Comparison of ENCODE assay signal across 31 cellular contexts in genomic region chr9:89695441-89695891, GRCh38.
A peak's percentile ranks its signal among the peaks of the same experiment; 100 is the strongest.
DNase-seq lines count a peak whose midpoint lies in the region; ATAC-seq, FAIRE-seq and TF ChIP-seq lines count a peak whose summit lies in the region.
"Had no signal": no experiment of that assay in that cellular context is flagged by ENCODE, and none has a peak within 500 bp of the region (broad histone marks: within the 10 kb centered on the region; RNA-seq: fewer than 3 reads in every experiment).

No MANE protein-coding gene starts in this region.

- no peaks in the 10 kb centered on the region for H3K9me3 Mint-ChIP-seq in type B pancreatic cell
- H3K9me3 Mint-ChIP-seq: activated CD4-positive, alpha-beta T cell treated with anti-CD3 and anti-CD28 coated beads, Interleukin-2, amount 10 ng/mL, durations not matched to agents 24 days and 14 days; CD8-positive, alpha-beta memory T cell had no signal

- H3K79me2 ChIP-seq in GM12878 (ENCODE audit: control insufficient read depth, insufficient read depth, low read length), result no peaks in the 10 kb centered on the region
- H3K79me2 ChIP-seq: hepatocyte had no signal

- peak overlapping the region; percentile 27 for H3K27ac Mint-ChIP-seq in type B pancreatic cell
- H3K27ac Mint-ChIP-seq: activated naive CD4-positive, alpha-beta T cell treated with anti-CD3 and anti-CD28 coated beads, Interleukin-2, amount 50 U/mL, for 72 hours; CD8-positive, alpha-beta memory T cell had no signal

- FAIRE-seq in GM12878 (lab: Jason Lieb, UNC), result no peak
- FAIRE-seq: keratinocyte had no signal

- H3K4me2 ChIP-seq in GM12878 (ENCODE audit: control insufficient read depth, insufficient read depth), result no peak overlapping the region
- H3K4me2 ChIP-seq: hepatocyte had no signal

- H3K27ac ChIP-seq in GM12878 (ENCODE audit: control insufficient read depth, insufficient read depth), result no peak overlapping the region
- H3K27ac ChIP-seq: breast epithelium, dorsolateral prefrontal cortex, hepatocyte, prostate gland, sigmoid colon, tibial nerve had no signal

- no peak overlapping the region for H3K4me3 Mint-ChIP-seq in type B pancreatic cell
- H3K4me3 Mint-ChIP-seq: activated CD4-positive, alpha-beta T cell treated with anti-CD3 and anti-CD28 coated beads, Interleukin-2, amount 10 ng/mL, durations not matched to agents 24 days and 14 days; CD8-positive, alpha-beta memory T cell had no signal

- H3K36me3 ChIP-seq in HAP-1 (replicated peaks), result no peaks in the 10 kb centered on the region
- no peaks in the 10 kb centered on the region for H3K36me3 ChIP-seq in GM12878 (ENCODE audit: control insufficient read depth in 2 of 2, insufficient read depth in 2 of 2, low read length in 1 of 2)
- H3K36me3 ChIP-seq: breast epithelium, prostate gland, sigmoid colon, tibial nerve had no signal

- H3K27me3 Mint-ChIP-seq in type B pancreatic cell, result peaks cover 5% of the 10 kb centered on the region
- H3K27me3 Mint-ChIP-seq: activated CD4-positive, alpha-beta T cell treated with anti-CD3 and anti-CD28 coated beads, Interleukin-2, amount 10 ng/mL, durations not matched to agents 24 days and 14 days had no signal

- CTCF ChIA-PET in GM12878 (lab: Yijun Ruan, JAX), result no interaction called here

- DNase-seq in HAP-1 (ENCODE audit: low spot score in 2 of 2) (peak; percentile 50 to 60), GM12878 (ENCODE audit: low read depth, low spot score) (no peak), iPS-NIHi11 (ENCODE audit: low spot score) (peak; percentile 70), type B pancreatic cell (ENCODE audit: extremely low spot score, unreplicated experiment) (no peak), sciatic nerve (ENCODE audit: low spot score) (no peak), SW 1271 (lab: John Stamatoyannopoulos, UW) (no peak), NCI-H1930 (lab: John Stamatoyannopoulos, UW) (no peak)
- DNase-seq: activated CD4-positive, alpha-beta T cell treated with anti-CD3 and anti-CD28 coated beads, Interleukin-2, amount 10 ng/mL, durations not matched to agents 24 days and 14 days; activated effector memory CD4-positive, alpha-beta T cell treated with Interleukin-2 at 50 U/mL for 16 hours; amygdala; CD8-positive, alpha-beta memory T cell; DMS153; dorsolateral prefrontal cortex; foreskin melanocyte; KG1; left ventricle myocardium superior; NCI-H1092 treated with DMSO at 0.1 percent for 48 hours; NCI-H187; NCI-H2171; NCI-H510A treated with DMSO at 0.1 percent for 48 hours; Right ventricle myocardium superior; sigmoid colon; stimulated activated CD4-positive, alpha-beta T cell treated with anti-CD3 and anti-CD28 coated beads, Interleukin-12 subunit alpha, Interleukin-12 subunit beta, amount 100 ng/mL, for 4 hours; stimulated activated CD4-positive, alpha-beta T cell treated with anti-CD3 and anti-CD28 coated beads, Interleukin-2, amount 100 ng/mL, for 48 hours; T-helper 9 cell had no signal

- no peak for ATAC-seq in GM12878
- no peak for ATAC-seq in sciatic nerve
- ATAC-seq: activated naive CD4-positive, alpha-beta T cell treated with anti-CD3 and anti-CD28 coated beads, Interleukin-2, amount 50 U/mL, for 72 hours; left ventricle myocardium superior had no signal

- RAD21 ChIA-PET in GM12878 (lab: Charles Lee; ENCODE audit: unreplicated experiment), result no interaction called here

- no peak overlapping the region for H2AFZ ChIP-seq in GM12878 (ENCODE audit: control insufficient read depth, low read depth, low read length)
- H2AFZ ChIP-seq: hepatocyte had no signal

- SMC1A ChIA-PET in GM12878 (lab: Charles Lee; ENCODE audit: uncharacterized antibody, unreplicated experiment), result interaction anchor here (0.7 to 1.9 kb wide), 5 partner anchors 9 to 172 kb away, joined by 3 to 5 read pairs (median 3); no protein-coding TSS in a partner anchor

- H3K9me3 ChIP-seq in HAP-1 (no peaks in the 10 kb centered on the region), GM12878 (replicated peaks; ENCODE audit: control insufficient read depth, insufficient read depth, low read length) (no peaks in the 10 kb centered on the region)
- H3K9me3 ChIP-seq: breast epithelium, prostate gland, sigmoid colon, tibial nerve had no signal

- in situ Hi-C loops in HAP-1 (cut with MboI; ENCODE audit: low sequenced_read_pairs) (no loop called here), GM12878 (cut with MboI) (no loop called here)

- H3K27me3 ChIP-seq in HAP-1 (ENCODE audit: low read depth) (no peaks in the 10 kb centered on the region), GM12878 (replicated peaks in 1 of 2; ENCODE audit: control insufficient read depth in 2 of 2, insufficient read depth in 2 of 2, low read length in 1 of 2) (peaks cover 0 to 4% of the 10 kb centered on the region in 2 experiments; a peak in 2 of 4 replicates)
- H3K27me3 ChIP-seq: breast epithelium, dorsolateral prefrontal cortex, hepatocyte, sigmoid colon, tibial nerve had no signal

- no peaks in the 10 kb centered on the region for H3K36me3 Mint-ChIP-seq in type B pancreatic cell
- H3K36me3 Mint-ChIP-seq: activated naive CD4-positive, alpha-beta T cell treated with anti-CD3 and anti-CD28 coated beads, Interleukin-2, amount 50 U/mL, for 72 hours; CD8-positive, alpha-beta memory T cell had no signal

- H3K4me1 Mint-ChIP-seq in type B pancreatic cell (ENCODE audit: unreplicated experiment), result peaks cover 8% of the 10 kb centered on the region

- no peaks in the 10 kb centered on the region for H4K20me1 ChIP-seq in GM12878 (ENCODE audit: control insufficient read depth, insufficient read depth)

- H3K4me1 ChIP-seq in HAP-1 (peaks cover 20% of the 10 kb centered on the region), GM12878 (ENCODE audit: control insufficient read depth, insufficient read depth, low read length) (peaks cover 13% of the 10 kb centered on the region)
- H3K4me1 ChIP-seq: breast epithelium, prostate gland, sigmoid colon, tibial nerve had no signal

- TF ChIP-seq RAD21 in GM12878 (IDR thresholded peaks at IDR 0.05; ENCODE audit: insufficient read depth, low read depth, low read length), result no peak

- intact Hi-C loops in GM12878 (cut with micrococcal nuclease; ENCODE audit: unreplicated experiment) (no loop called here), sciatic nerve (cut with DNase I) (no loop called here)

- TF ChIP-seq EP300 in GM12878 (IDR thresholded peaks at IDR 0.05; ENCODE audit: borderline replicate concordance in 1 of 2, control insufficient read depth in 1 of 2, low read depth in 2 of 2, low read length in 2 of 2), result no peak

- TF ChIP-seq CTCF in GM12878 (IDR thresholded peaks at IDR 0.05 in 2 of 3, conservative IDR thresholded peaks at IDR 0.05 in 1 of 3; ENCODE audit: control insufficient read depth in 2 of 3, extremely low read depth in 1 of 3, insufficient read depth in 1 of 3, low read depth in 3 of 3, low read length in 3 of 3) (no peak), type B pancreatic cell (conservative IDR thresholded peaks at IDR 0.05) (no peak)

- WGBS in GM12878 (ENCODE audit: insufficient coverage, insufficient replicate concordance, low lambda C conversion rate, missing lambda C conversion rate), result 56% methylated on average over 5 of the region's 5 CpGs

- no TSS peak for BruUV-seq in GM12878 (replicated peaks; lab: Mats Ljungman, UMichigan)

- H3K9ac ChIP-seq in GM12878 (ENCODE audit: control insufficient read depth, insufficient read depth, low read length), result no peak overlapping the region

- POLR2A ChIA-PET in GM12878 (lab: Charles Lee), result no interaction called here

- H3K4me3 ChIP-seq in HAP-1, result no peak overlapping the region
- H3K4me3 ChIP-seq in GM12878, result no peak overlapping the region
- H3K4me3 ChIP-seq: breast epithelium, dorsolateral prefrontal cortex, hepatocyte, prostate gland, sigmoid colon, tibial nerve had no signal

- TF ChIP-seq POLR2A in GM12878 (IDR thresholded peaks at IDR 0.05; ENCODE audit: low read depth, low read length), result no peak

TF ChIP-seq in GM12878, 131 proteins besides CTCF, POLR2A, EP300 and RAD21 (continues in another document):
- TF ChIP-seq POU2F2 (IDR thresholded peaks at IDR 0.05; ENCODE audit: borderline replicate concordance, low read depth, low read length) (peak; percentile 75; the same call in 1 of the 3 replicates), SMARCA5 (IDR thresholded peaks at IDR 0.05) (no peak), CUX1 (IDR thresholded peaks at IDR 0.05; ENCODE audit: insufficient replicate concordance, low read depth, low read length) (no peak)

Comparison
In these comparisons a context has a peak if more than half of its experiments do, and no peak if none do; other contexts are left out.
1. DNase-seq: peak in HAP-1 (2 of 2) and iPS-NIHi11 (single experiment); none in GM12878 (single experiment), type B pancreatic cell (single experiment), sciatic nerve (single experiment), SW 1271 (0 of 2) and NCI-H1930 (0 of 2).